14 cellular contexts compared by ENCODE assay signal in the genomic region with DNA sequence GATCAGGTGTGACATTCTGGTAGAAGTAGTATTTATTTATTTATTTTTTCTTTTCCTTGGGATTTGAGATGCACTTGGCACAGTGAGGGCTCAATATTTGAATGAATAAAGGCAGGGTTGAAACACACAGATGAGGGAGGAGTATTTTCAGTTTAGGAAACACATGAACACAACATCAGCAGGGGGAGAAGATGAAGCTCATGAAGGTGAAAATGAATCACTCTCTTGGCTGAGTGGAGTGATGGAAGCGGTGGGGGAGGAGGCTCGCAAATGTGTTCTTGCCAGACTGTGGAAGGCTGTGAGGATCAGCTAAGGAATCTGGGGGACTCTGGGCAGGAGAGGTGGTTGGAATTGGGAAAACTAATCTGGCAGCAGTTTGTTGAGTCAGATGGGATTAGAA. TPM values are rescaled to one million over a fixed set of nuclear protein-coding genes. Genes with fewer than 3 reads are reported as not detected.
DNase-seq lines count a peak whose midpoint lies in the region; ATAC-seq, FAIRE-seq and TF ChIP-seq lines count a peak whose summit lies in the region.
"Had no signal": no experiment of that assay in that cellular context is flagged by ENCODE, and none has a peak within 500 bp of the region (broad histone marks: within the 10 kb centered on the region; RNA-seq: fewer than 3 reads in every experiment).

No MANE protein-coding gene starts in this region.

- FAIRE-seq in astrocyte (lab: Jason Lieb, UNC), result no peak

- H3K4me1 ChIP-seq in HEK293 (ENCODE audit: control insufficient read depth, insufficient read depth, low read length), result peaks cover 31% of the 10 kb centered on the region
- H3K4me1 ChIP-seq in astrocyte (ENCODE audit: insufficient read depth, low read length), result peaks cover 13% of the 10 kb centered on the region
- peaks cover 30% of the 10 kb centered on the region for H3K4me1 ChIP-seq in smooth muscle cell (ENCODE audit: low read depth)

- peak overlapping the region; percentile 21 for H3K4me3 Mint-ChIP-seq in astrocyte (ENCODE audit: unreplicated experiment)
- no peak overlapping the region for H3K4me3 Mint-ChIP-seq in immature natural killer cell
- H3K4me3 Mint-ChIP-seq in activated CD8-positive, alpha-beta memory T cell treated with anti-CD3 and anti-CD28 coated beads, Interleukin-2, amount 10 ng/mL, durations not matched to agents 7 days and 5 days, result no peak overlapping the region
- H3K4me3 Mint-ChIP-seq: activated CD4-positive, alpha-beta memory T cell treated with anti-CD3 and anti-CD28 coated beads for 36 hours; IgD-negative memory B cell had no signal

- H3K27ac ChIP-seq in HEK293 (ENCODE audit: extremely low read depth, low read depth, low read length) (no peak overlapping the region), astrocyte (ENCODE audit: low read depth, low read length) (no peak overlapping the region), smooth muscle cell (ENCODE audit: low read depth) (no peak overlapping the region)
- H3K27ac ChIP-seq: SJSA1 had no signal

- no peaks in the 10 kb centered on the region for H3K27me3 Mint-ChIP-seq in astrocyte (ENCODE audit: low read depth, unreplicated experiment)
- no peaks in the 10 kb centered on the region for H3K27me3 Mint-ChIP-seq in immature natural killer cell (ENCODE audit: low read depth in 3 of 3)
- no peaks in the 10 kb centered on the region for H3K27me3 Mint-ChIP-seq in activated CD8-positive, alpha-beta memory T cell treated with anti-CD3 and anti-CD28 coated beads, Interleukin-2, amount 10 ng/mL, durations not matched to agents 7 days and 5 days
- H3K27me3 Mint-ChIP-seq: activated CD4-positive, alpha-beta memory T cell treated with anti-CD3 and anti-CD28 coated beads for 36 hours had no signal

- H3K4me2 ChIP-seq in astrocyte (ENCODE audit: low read length) (peak overlapping the region; percentile 48), smooth muscle cell (peak overlapping the region; percentile 2)

- CTCF ChIA-PET in HEK293 (lab: Yijun Ruan, JAX), result interaction anchor here (0.7 to 1.1 kb wide), 2 partner anchors 67 to 79 kb away, joined by 3 read pairs; no protein-coding TSS in a partner anchor
- CTCF ChIA-PET in activated CD8-positive, alpha-beta memory T cell treated with anti-CD3 and anti-CD28 coated beads, Interleukin-2, amount 10 ng/mL, durations not matched to agents 7 days and 5 days (lab: Charles Lee), result no interaction called here

- H3K27ac Mint-ChIP-seq in astrocyte (ENCODE audit: unreplicated experiment) (peak overlapping the region; percentile 82), immature natural killer cell (peak overlapping the region in 5 of 6 donors; percentile 15 to 73 (median 38))
- H3K27ac Mint-ChIP-seq in activated CD8-positive, alpha-beta memory T cell treated with anti-CD3 and anti-CD28 coated beads, Interleukin-2, amount 10 ng/mL, durations not matched to agents 7 days and 5 days, result no peak overlapping the region
- H3K27ac Mint-ChIP-seq: activated CD4-positive, alpha-beta memory T cell treated with anti-CD3 and anti-CD28 coated beads for 36 hours; IgD-negative memory B cell had no signal

- ATAC-seq in HG03139 (IDR thresholded peaks at IDR 0.05; ENCODE audit: unreplicated experiment), result no peak
- no peak for ATAC-seq in activated CD8-positive, alpha-beta memory T cell treated with anti-CD3 and anti-CD28 coated beads, Interleukin-2, amount 10 ng/mL, durations not matched to agents 7 days and 5 days
- ATAC-seq in HG02610 (IDR thresholded peaks at IDR 0.05; ENCODE audit: unreplicated experiment), result no peak

- DNase-seq in astrocyte (ENCODE audit: low read depth) (peak; percentile 86), immature natural killer cell (no peak), smooth muscle cell (lab: John Stamatoyannopoulos, UW; ENCODE audit: unreplicated experiment) (no peak)
- DNase-seq in activated CD8-positive, alpha-beta memory T cell treated with anti-CD3 and anti-CD28 coated beads, Interleukin-2, amount 10 ng/mL, durations not matched to agents 7 days and 5 days, result no peak
- no peak for DNase-seq in stimulated activated CD8-positive, alpha-beta memory T cell treated with anti-CD3 and anti-CD28 coated beads, Interleukin-4, amount 100 ng/mL, for 48 hours
- DNase-seq: activated CD4-positive, alpha-beta memory T cell treated with anti-CD3 and anti-CD28 coated beads for 36 hours; midbrain; NCI-H2171 treated with DMSO at 0.1 percent for 48 hours; stimulated activated CD4-positive, alpha-beta T cell treated with anti-CD3 and anti-CD28 coated beads, Interleukin-1b, Interleukin-23, amount 100 ng/mL, for 48 hours had no signal

- H4K20me1 ChIP-seq in astrocyte (ENCODE audit: insufficient read depth, low read length) (peaks cover 40% of the 10 kb centered on the region), smooth muscle cell (ENCODE audit: low read depth) (peaks cover 20% of the 10 kb centered on the region)

- no peaks in the 10 kb centered on the region for H3K9me3 Mint-ChIP-seq in astrocyte (ENCODE audit: unreplicated experiment)
- H3K9me3 Mint-ChIP-seq in immature natural killer cell, result no peaks in the 10 kb centered on the region
- no peaks in the 10 kb centered on the region for H3K9me3 Mint-ChIP-seq in activated CD8-positive, alpha-beta memory T cell treated with anti-CD3 and anti-CD28 coated beads, Interleukin-2, amount 10 ng/mL, durations not matched to agents 7 days and 5 days (ENCODE audit: low read depth)
- H3K9me3 Mint-ChIP-seq: activated CD4-positive, alpha-beta memory T cell treated with anti-CD3 and anti-CD28 coated beads for 36 hours; IgD-negative memory B cell had no signal

- H3K4me3 ChIP-seq in HEK293 (ENCODE audit: low read depth, low read length) (no peak overlapping the region), astrocyte (ENCODE audit: insufficient read depth, low read depth, low read length) (no peak overlapping the region), smooth muscle cell (no peak overlapping the region)
- H3K4me3 ChIP-seq: SJSA1 had no signal

- H3K79me2 ChIP-seq in astrocyte (ENCODE audit: insufficient read depth, low read length) (peaks cover 47% of the 10 kb centered on the region), smooth muscle cell (ENCODE audit: low read depth) (peaks cover 27% of the 10 kb centered on the region)

- POLR2A ChIA-PET in HEK293 (lab: Yijun Ruan, JAX), result no interaction called here

- H3K9ac ChIP-seq in astrocyte (ENCODE audit: low read length), result peak overlapping the region; percentile 27
- no peak overlapping the region for H3K9ac ChIP-seq in smooth muscle cell (ENCODE audit: low read depth)

- H2AFZ ChIP-seq in astrocyte (ENCODE audit: low read depth, low read length) (no peak overlapping the region), smooth muscle cell (ENCODE audit: low read depth) (no peak overlapping the region)

- no peak for TF ChIP-seq CTCF in HEK293 (tag by site-specific recombination; IDR thresholded peaks at IDR 0.05)
- no peak for TF ChIP-seq CTCF in astrocyte (IDR thresholded peaks at IDR 0.05; ENCODE audit: insufficient read depth, low read depth, low read length)
- no peak for TF ChIP-seq CTCF in smooth muscle cell (IDR thresholded peaks at IDR 0.05; ENCODE audit: borderline replicate concordance, insufficient read depth, poor library complexity, severe bottlenecking)

- 62% methylated on average over 2 of the region's 2 CpGs for WGBS in smooth muscle cell (ENCODE audit: low lambda C conversion rate)

- H3K9me3 ChIP-seq in HEK293 (ENCODE audit: control insufficient read depth, insufficient read depth, low read depth, low read length) (no peaks in the 10 kb centered on the region), astrocyte (ENCODE audit: insufficient read depth, low read depth, low read length) (no peaks in the 10 kb centered on the region), smooth muscle cell (replicated peaks; ENCODE audit: low read depth) (no peaks in the 10 kb centered on the region)
- H3K9me3 ChIP-seq: SJSA1 had no signal

- H3K4me1 Mint-ChIP-seq in astrocyte (ENCODE audit: low read depth, unreplicated experiment) (peaks cover 35% of the 10 kb centered on the region), immature natural killer cell (peaks cover 11 to 43% of the 10 kb centered on the region in 2 donors)
- H3K4me1 Mint-ChIP-seq in activated CD8-positive, alpha-beta memory T cell treated with anti-CD3 and anti-CD28 coated beads, Interleukin-2, amount 10 ng/mL, durations not matched to agents 7 days and 5 days, result peaks cover 31% of the 10 kb centered on the region
- H3K4me1 Mint-ChIP-seq: IgD-negative memory B cell had no signal

- H3K36me3 Mint-ChIP-seq in astrocyte (ENCODE audit: low read depth, unreplicated experiment) (peaks cover 2% of the 10 kb centered on the region), immature natural killer cell (no peaks in the 10 kb centered on the region)
- no peaks in the 10 kb centered on the region for H3K36me3 Mint-ChIP-seq in activated CD8-positive, alpha-beta memory T cell treated with anti-CD3 and anti-CD28 coated beads, Interleukin-2, amount 10 ng/mL, durations not matched to agents 7 days and 5 days
- H3K36me3 Mint-ChIP-seq: activated CD4-positive, alpha-beta memory T cell treated with anti-CD3 and anti-CD28 coated beads for 36 hours; IgD-negative memory B cell had no signal

- H3F3A ChIP-seq in smooth muscle cell (ENCODE audit: low read depth), result peaks cover 4% of the 10 kb centered on the region

- H3K27me3 ChIP-seq in astrocyte (ENCODE audit: insufficient read depth, low read length) (no peaks in the 10 kb centered on the region), smooth muscle cell (ENCODE audit: low read depth) (no peaks in the 10 kb centered on the region)
- H3K27me3 ChIP-seq: SJSA1 had no signal

- H3K36me3 ChIP-seq in HEK293 (ENCODE audit: control insufficient read depth in 2 of 2, insufficient read depth in 1 of 2, low read length in 2 of 2) (no peaks in the 10 kb centered on the region), astrocyte (ENCODE audit: insufficient read depth, low read length) (no peaks in the 10 kb centered on the region), smooth muscle cell (ENCODE audit: low read depth) (no peaks in the 10 kb centered on the region)
- H3K36me3 ChIP-seq: SJSA1 had no signal

TF ChIP-seq in HEK293, 187 proteins besides CTCF, POLR2A, EP300 and RAD21 (continues in another document):
- TF ChIP-seq ZNF302 (tag by site-specific recombination; IDR thresholded peaks at IDR 0.05; ENCODE audit: low read depth) (no peak), ZNF600 (tag by site-specific recombination; IDR thresholded peaks at IDR 0.05) (peak; percentile 59), ZNF623 (tag by site-specific recombination; IDR thresholded peaks at IDR 0.05) (no peak), ZNF169 (tag by site-specific recombination; IDR thresholded peaks at IDR 0.05) (no peak), ZFP37 (tag by site-specific recombination; IDR thresholded peaks at IDR 0.05) (no peak), ZNF350 (tag by site-specific recombination; IDR thresholded peaks at IDR 0.05) (no peak), ZNF223 (tag by site-specific recombination; IDR thresholded peaks at IDR 0.05) (no peak), ZNF248 (tag by site-specific recombination; IDR thresholded peaks at IDR 0.05) (no peak)

RNA-seq across cellular contexts. Expression of a gene that starts 55.3 kb away (rescaled TPM):
- 23.4 and 28.0 TPM in 2 replicates for total RNA-seq in astrocyte
- polyA plus RNA-seq in immature natural killer cell, result 10 to 100 TPM in 1 of 3 donors, 1 to 10 TPM in 2; 5.3 to 13.2 (median 7.0) TPM
- 11.1 and 11.6 TPM in 2 replicates for total RNA-seq in smooth muscle cell
- polyA plus RNA-seq in smooth muscle cell, result 6.2 and 6.7 TPM in 2 replicates
- total RNA-seq in activated CD8-positive, alpha-beta memory T cell treated with anti-CD3 and anti-CD28 coated beads, Interleukin-2, amount 10 ng/mL, durations not matched to agents 7 days and 5 days, result 10 to 100 TPM; 12.1 to 18.8 TPM
